10 cellular contexts compared by ENCODE assay signal in the genomic region with DNA sequence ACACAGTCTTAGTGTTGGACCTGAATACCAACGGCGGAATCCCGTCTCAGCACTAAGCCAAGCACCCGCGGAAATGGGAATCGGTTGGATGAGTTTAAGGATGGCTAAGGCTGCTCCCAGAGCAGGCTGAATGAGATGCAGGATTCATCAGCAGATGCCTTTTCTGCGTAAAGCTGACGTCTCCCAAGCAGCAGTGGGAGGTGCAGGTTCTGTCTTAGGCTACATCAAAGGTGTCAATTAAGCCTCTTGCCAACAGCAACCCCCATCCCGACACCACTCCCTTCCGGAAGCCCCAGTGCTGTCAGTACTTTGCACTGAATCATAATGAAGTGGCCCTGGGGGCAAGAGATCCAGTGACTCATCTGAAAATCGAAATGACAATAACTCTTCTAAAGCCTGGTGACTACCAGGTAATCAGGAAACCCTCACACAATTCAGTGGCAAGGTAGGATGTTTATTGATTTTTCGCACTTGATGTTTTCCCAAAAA.
A peak's percentile ranks its signal among the peaks of the same experiment; 100 is the strongest.
DNase-seq lines count a peak whose midpoint lies in the region; ATAC-seq and TF ChIP-seq lines count a peak whose summit lies in the region.
"Had no signal": no experiment of that assay in that cellular context is flagged by ENCODE, and none has a peak within 500 bp of the region (broad histone marks: within the 10 kb centered on the region; RNA-seq: fewer than 3 reads in every experiment).

No MANE protein-coding gene starts in this region.

- H3K4me1 ChIP-seq in OCI-LY7 (ENCODE audit: insufficient read depth, low read length, poor library complexity, severe bottlenecking), result no peaks in the 10 kb centered on the region

- no peaks in the 10 kb centered on the region for H3K79me2 ChIP-seq in neural cell (replicated peaks; ENCODE audit: insufficient read depth, low read length)
- H3K79me2 ChIP-seq in OCI-LY7 (ENCODE audit: insufficient read depth, low read depth, low read length), result no peaks in the 10 kb centered on the region

- H4K20me1 ChIP-seq in neural cell (ENCODE audit: insufficient read depth) (no peaks in the 10 kb centered on the region), OCI-LY7 (ENCODE audit: insufficient read depth, low read length) (no peaks in the 10 kb centered on the region)

- H3K27ac Mint-ChIP-seq in endothelial cell (ENCODE audit: unreplicated experiment), result no peak overlapping the region

- H3K9ac ChIP-seq in neural cell (ENCODE audit: low read length), result peak overlapping the region; percentile 29

- peak overlapping the region in 52 of 59 donors; percentile 2 to 78 (median 48) for H3K27ac ChIP-seq in dorsolateral prefrontal cortex
- peak overlapping the region; percentile 58 for H3K27ac ChIP-seq in neural cell (ENCODE audit: low read length)
- no peak overlapping the region for H3K27ac ChIP-seq in OCI-LY7 (ENCODE audit: low read depth, low read length, poor library complexity, severe bottlenecking)

- H3K4me1 Mint-ChIP-seq in endothelial cell (ENCODE audit: unreplicated experiment), result no peaks in the 10 kb centered on the region

- DNase-seq in EL (peak; percentile 63), MG63 (peak; percentile 2), dorsolateral prefrontal cortex (peak in 7 of 10 donors; percentile 43 to 66 (median 56)), endothelial cell (ENCODE audit: low spot score) (no peak), OCI-LY7 (ENCODE audit: low spot score) (no peak)
- DNase-seq: NCI-H526 treated with DMSO at 0.1 percent for 48 hours; stimulated activated naive CD4-positive, alpha-beta T cell treated with Interleukin-2 at 50 U/mL for 16 hours had no signal

- H3K27me3 ChIP-seq in MG63, result no peaks in the 10 kb centered on the region
- H3K27me3 ChIP-seq in dorsolateral prefrontal cortex, result no peaks in the 10 kb centered on the region
- no peaks in the 10 kb centered on the region for H3K27me3 ChIP-seq in neural cell (ENCODE audit: insufficient read depth, low read depth, low read length)

- TF ChIP-seq CTCF in dorsolateral prefrontal cortex (IDR thresholded peaks at IDR 0.05 in 54 of 56, conservative IDR thresholded peaks at IDR 0.05 in 2 of 56; ENCODE audit: low read depth in 1 of 56, partially characterized antibody in 56 of 56) (no peak), neural cell (IDR thresholded peaks at IDR 0.05; ENCODE audit: poor library complexity, severe bottlenecking) (peak; percentile 18), endothelial cell (IDR thresholded peaks at IDR 0.05; ENCODE audit: unreplicated experiment) (no peak), OCI-LY7 (conservative IDR thresholded peaks at IDR 0.05; ENCODE audit: low read length) (no peak)

- no peak overlapping the region for H2AFZ ChIP-seq in neural cell (ENCODE audit: low read depth, low read length)
- H2AFZ ChIP-seq in OCI-LY7 (ENCODE audit: low read length), result no peak overlapping the region

- CTCF ChIA-PET in OCI-LY7 (lab: Charles Lee; ENCODE audit: unreplicated experiment), result no interaction called here

- POLR2A ChIA-PET in OCI-LY7 (lab: Charles Lee), result no interaction called here

- no peak overlapping the region for H3K4me3 Mint-ChIP-seq in endothelial cell (ENCODE audit: unreplicated experiment)

- H3F3A ChIP-seq in neural cell (ENCODE audit: insufficient read depth, low read length, poor library complexity, severe bottlenecking), result no peaks in the 10 kb centered on the region

- H3K36me3 Mint-ChIP-seq in endothelial cell (ENCODE audit: low read depth, unreplicated experiment), result no peaks in the 10 kb centered on the region

- no peaks in the 10 kb centered on the region for H3K27me3 Mint-ChIP-seq in endothelial cell (ENCODE audit: unreplicated experiment)

- intact Hi-C loops in dorsolateral prefrontal cortex (cut with DNase I), result no loop called here
- intact Hi-C loops in OCI-LY7 (cut with micrococcal nuclease; ENCODE audit: unreplicated experiment), result no loop called here

- no TSS peak for BruUV-seq in OCI-LY7 (replicated peaks; lab: Mats Ljungman, UMichigan)

- no peak overlapping the region for H3K4me3 ChIP-seq in MG63
- peak overlapping the region in 58 of 59 donors; percentile 2 to 61 (median 40) for H3K4me3 ChIP-seq in dorsolateral prefrontal cortex
- H3K4me3 ChIP-seq in neural cell (ENCODE audit: low read length), result peak overlapping the region; percentile 50
- no peak overlapping the region for H3K4me3 ChIP-seq in OCI-LY7 (ENCODE audit: low read depth, low read length, poor library complexity, severe bottlenecking)

- H3K9me3 Mint-ChIP-seq in endothelial cell (ENCODE audit: unreplicated experiment), result no peaks in the 10 kb centered on the region

- peak; percentile 38 for TF ChIP-seq EP300 in neural cell (conservative IDR thresholded peaks at IDR 0.05; ENCODE audit: poor library complexity, severe bottlenecking)

- no peaks in the 10 kb centered on the region for H3K9me2 ChIP-seq in neural cell (ENCODE audit: insufficient read depth, low read length)
- no peaks in the 10 kb centered on the region for H3K9me2 ChIP-seq in OCI-LY7 (ENCODE audit: insufficient read depth, low read length)

- peak; percentile 12 for TF ChIP-seq RAD21 in neural cell (conservative IDR thresholded peaks at IDR 0.05)

- H3K36me3 ChIP-seq in MG63 (no peaks in the 10 kb centered on the region), neural cell (ENCODE audit: insufficient read depth, low read length) (no peaks in the 10 kb centered on the region), OCI-LY7 (ENCODE audit: insufficient read depth, low read length) (no peaks in the 10 kb centered on the region)

- no peak for ATAC-seq in HG03159 (IDR thresholded peaks at IDR 0.05; ENCODE audit: unreplicated experiment)
- ATAC-seq in GM19328 (IDR thresholded peaks at IDR 0.05; ENCODE audit: unreplicated experiment), result no peak

- H3K4me2 ChIP-seq in neural cell (ENCODE audit: low read length) (peak overlapping the region; percentile 40), OCI-LY7 (ENCODE audit: low read length) (no peak overlapping the region)

- H3K9me3 ChIP-seq in MG63 (no peaks in the 10 kb centered on the region), neural cell (ENCODE audit: low read length) (no peaks in the 10 kb centered on the region), OCI-LY7 (ENCODE audit: low read length) (no peaks in the 10 kb centered on the region)

TF ChIP-seq in neural cell, 6 proteins besides CTCF, POLR2A, EP300 and RAD21:
- TF ChIP-seq EZH2 (IDR thresholded peaks at IDR 0.05; ENCODE audit: borderline replicate concordance, insufficient read depth, low read length, poor library complexity, severe bottlenecking) (no peak), TAF1 (IDR thresholded peaks at IDR 0.05; ENCODE audit: low read depth) (no peak), SMC3 (conservative IDR thresholded peaks at IDR 0.05; ENCODE audit: poor library complexity) (no peak), MXI1 (conservative IDR thresholded peaks at IDR 0.05; ENCODE audit: poor library complexity, severe bottlenecking) (no peak), REST (IDR thresholded peaks at IDR 0.05; ENCODE audit: borderline replicate concordance) (peak; percentile 26), POLR2AphosphoS5 (IDR thresholded peaks at IDR 0.05) (peak; percentile 41)

Comparison
In these comparisons a context has a peak if more than half of its experiments do, and no peak if none do; other contexts are left out.
1. DNase-seq: peak in EL (single experiment), MG63 (single experiment) and dorsolateral prefrontal cortex (7 of 10); none in endothelial cell (single experiment) and OCI-LY7 (single experiment).
2. H3K4me3 ChIP-seq: peak in dorsolateral prefrontal cortex (58 of 59) and neural cell (single experiment); none in MG63 (single experiment) and OCI-LY7 (single experiment).